Comparison of ENCODE assay signal across 9 cellular contexts in the genomic region with DNA sequence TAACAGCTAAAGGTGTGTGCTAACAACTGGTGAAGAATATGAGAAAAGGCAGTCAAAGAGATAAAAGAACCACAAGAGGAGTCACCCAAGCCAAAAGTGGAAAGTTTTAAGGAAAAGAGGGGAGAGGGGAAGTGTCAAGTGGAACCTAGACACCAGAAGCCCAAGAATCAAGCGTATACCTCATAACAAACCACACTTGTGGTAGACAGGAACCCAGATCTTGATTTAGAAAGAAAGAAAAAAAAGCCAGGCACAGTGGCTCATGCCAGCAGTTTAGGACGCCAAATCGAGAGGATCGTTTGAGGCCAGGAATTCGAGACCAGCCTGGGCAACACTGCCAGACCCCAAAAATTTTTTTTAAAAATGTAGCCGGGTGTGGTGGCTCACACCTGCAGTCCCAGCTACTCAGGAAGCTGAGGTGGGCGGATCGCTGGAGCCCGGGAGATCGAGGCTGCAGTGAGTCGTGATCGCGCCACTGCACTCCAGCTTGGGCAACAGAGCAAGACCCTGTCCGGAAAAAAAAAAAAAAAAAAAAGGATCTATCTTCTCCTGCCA. TPM values are rescaled to one million over a fixed set of nuclear protein-coding genes. Genes with fewer than 3 reads are reported as not detected.
DNase-seq lines count a peak whose midpoint lies in the region; ATAC-seq, FAIRE-seq and TF ChIP-seq lines count a peak whose summit lies in the region.
"Had no signal": no experiment of that assay in that cellular context is flagged by ENCODE, and none has a peak within 500 bp of the region (broad histone marks: within the 10 kb centered on the region; RNA-seq: fewer than 3 reads in every experiment).

No MANE protein-coding gene starts in this region.

- peaks cover 32% of the 10 kb centered on the region for H3K4me1 Mint-ChIP-seq in dendritic cell treated with granulocyte-macrophage colony-stimulating factor and Interleukin-4, amounts not matched to agents 40 ng/mL and 50 ng/mL, for 4 days (ENCODE audit: low read depth)
- H3K4me1 Mint-ChIP-seq in neural progenitor cell: peaks cover 27% of the 10 kb centered on the region

- WGBS in small intestine, 3 donors: 29 to 36% (median 35%) methylated on average over 14 of the region's 14 CpGs

- intact Hi-C loops in dendritic cell treated with granulocyte-macrophage colony-stimulating factor and Interleukin-4, amounts not matched to agents 40 ng/mL and 50 ng/mL, for 4 days (cut with micrococcal nuclease): loop anchor here (5.0 kb wide), 1 partner anchor 34 kb away; no protein-coding TSS in a partner anchor

- DNase-seq in GM12864 (ENCODE audit: low read depth) (no peak), NB4 (ENCODE audit: low read depth) (peak; percentile 17), neural progenitor cell (ENCODE audit: low spot score) (no peak), NCI-H1092 treated with DMSO at 0.1 percent for 48 hours (lab: John Stamatoyannopoulos, UW) (no peak), small intestine (no peak), HuH-7 (ENCODE audit: low spot score) (no peak)

- H3K27ac ChIP-seq in neural progenitor cell (no peak overlapping the region), small intestine (ENCODE audit: low read depth in 1 of 2, low read length in 1 of 2) (no peak overlapping the region)

- H3K27me3 ChIP-seq in neural progenitor cell (no peaks in the 10 kb centered on the region), small intestine (ENCODE audit: control insufficient read depth in 2 of 2, insufficient read depth in 2 of 2, low read length in 2 of 2) (no peaks in the 10 kb centered on the region)

- peak overlapping the region; percentile 86 for H3K4me3 ChIP-seq in GM12864 (ENCODE audit: low read depth, low read length)
- H3K4me3 ChIP-seq in NB4 (ENCODE audit: low read depth, low read length): peak overlapping the region; percentile 94
- peak overlapping the region; percentile 73 for H3K4me3 ChIP-seq in neural progenitor cell
- H3K4me3 ChIP-seq in small intestine (ENCODE audit: low read depth in 1 of 2, low read length in 2 of 2): peak overlapping the region in 1 of 2 donors; percentile 68

- H3K4me2 ChIP-seq in neural progenitor cell: peak overlapping the region; percentile 78

- peak overlapping the region; percentile 48 for H3K9ac ChIP-seq in neural progenitor cell

- peak overlapping the region; percentile 95 for H3K4me3 Mint-ChIP-seq in dendritic cell treated with granulocyte-macrophage colony-stimulating factor and Interleukin-4, amounts not matched to agents 40 ng/mL and 50 ng/mL, for 4 days
- peak overlapping the region; percentile 97 for H3K4me3 Mint-ChIP-seq in neural progenitor cell

- TF ChIP-seq CTCF in GM12864 (IDR thresholded peaks at IDR 0.05; ENCODE audit: low read depth, low read length, missing control alignments) (no peak), NB4 (IDR thresholded peaks at IDR 0.05; ENCODE audit: low read depth, low read length) (no peak), neural progenitor cell (IDR thresholded peaks at IDR 0.05) (no peak)

- no peak for TF ChIP-seq POLR2A in NB4 (IDR thresholded peaks at IDR 0.05; ENCODE audit: extremely low read depth, insufficient read length)

- peak overlapping the region; percentile 89 for H2AFZ ChIP-seq in neural progenitor cell (replicated peaks)

- no peak for FAIRE-seq in small intestine (lab: Jason Lieb, UNC)

- H3K79me2 ChIP-seq in neural progenitor cell (ENCODE audit: low read depth): peaks cover 56% of the 10 kb centered on the region

- H3K4me1 ChIP-seq in neural progenitor cell (peaks cover 8% of the 10 kb centered on the region), small intestine (ENCODE audit: control insufficient read depth in 2 of 2, insufficient read depth in 1 of 2, low read depth in 1 of 2, low read length in 1 of 2) (peaks cover 2 to 9% of the 10 kb centered on the region in 2 donors)

- ATAC-seq in GM21423 (IDR thresholded peaks at IDR 0.05; ENCODE audit: unreplicated experiment): no peak

- H3K36me3 Mint-ChIP-seq in dendritic cell treated with granulocyte-macrophage colony-stimulating factor and Interleukin-4, amounts not matched to agents 40 ng/mL and 50 ng/mL, for 4 days (ENCODE audit: low read depth): peaks cover 16% of the 10 kb centered on the region
- H3K36me3 Mint-ChIP-seq in neural progenitor cell: peaks cover 15% of the 10 kb centered on the region

- H3K9me3 ChIP-seq in neural progenitor cell (ENCODE audit: low read depth): no peaks in the 10 kb centered on the region
- no peaks in the 10 kb centered on the region for H3K9me3 ChIP-seq in small intestine (ENCODE audit: control insufficient read depth, low read depth)

- H3K27ac Mint-ChIP-seq in dendritic cell treated with granulocyte-macrophage colony-stimulating factor and Interleukin-4, amounts not matched to agents 40 ng/mL and 50 ng/mL, for 4 days: peak overlapping the region; percentile 94
- H3K27ac Mint-ChIP-seq in neural progenitor cell: peak overlapping the region; percentile 92

- no peaks in the 10 kb centered on the region for H4K20me1 ChIP-seq in neural progenitor cell (ENCODE audit: low read depth)

- H3F3A ChIP-seq in neural progenitor cell (ENCODE audit: low read depth): peaks cover 36% of the 10 kb centered on the region

- no peaks in the 10 kb centered on the region for H3K27me3 Mint-ChIP-seq in dendritic cell treated with granulocyte-macrophage colony-stimulating factor and Interleukin-4, amounts not matched to agents 40 ng/mL and 50 ng/mL, for 4 days
- H3K27me3 Mint-ChIP-seq in neural progenitor cell (ENCODE audit: insufficient read depth, low read depth): no peaks in the 10 kb centered on the region

- H3K9me3 Mint-ChIP-seq in dendritic cell treated with granulocyte-macrophage colony-stimulating factor and Interleukin-4, amounts not matched to agents 40 ng/mL and 50 ng/mL, for 4 days: no peaks in the 10 kb centered on the region
- H3K9me3 Mint-ChIP-seq in neural progenitor cell: no peaks in the 10 kb centered on the region

- H3K36me3 ChIP-seq in neural progenitor cell (no peaks in the 10 kb centered on the region), small intestine (ENCODE audit: control insufficient read depth in 2 of 2, insufficient read depth in 2 of 2, low read length in 2 of 2) (no peaks in the 10 kb centered on the region)

RNA-seq across cellular contexts. Expression of gene SLC25A17, which starts 0.9 kb away (rescaled TPM):
- 27.1 and 31.7 TPM in 2 replicates for total RNA-seq in neural progenitor cell (ENCODE audit: low replicate concordance)
- polyA plus RNA-seq in small intestine: 10 to 100 TPM in 1 of 3 donors, 1 to 10 TPM in 2; 8.1 to 12.6 (median 9.5) TPM

RNA-seq across cellular contexts. Expression of gene ST13, which starts 38.2 kb away (rescaled TPM):
- 213 and 310 TPM in 2 replicates for total RNA-seq in neural progenitor cell (ENCODE audit: low replicate concordance)
- 100 to 1,000 TPM in 2 of 3 donors, 10 to 100 TPM in 1; 69.6 to 143 (median 112) TPM for polyA plus RNA-seq in small intestine

RNA-seq across cellular contexts. Expression of gene XPNPEP3, which starts 38.7 kb away (rescaled TPM):
- 18.0 and 21.4 TPM in 2 replicates for total RNA-seq in neural progenitor cell (ENCODE audit: low replicate concordance)
- polyA plus RNA-seq in small intestine: 1 to 10 TPM in 2 of 3 donors, under 1 TPM in 1; 0.89 to 4.1 (median 1.1) TPM

RNA-seq across cellular contexts. Expression of gene DNAJB7, which starts 43.6 kb away (rescaled TPM):
- total RNA-seq in neural progenitor cell (ENCODE audit: low replicate concordance): not detected in 2 replicates
- under 1 TPM; 0.25 to 0.89 (median 0.54) TPM for polyA plus RNA-seq in small intestine
- total RNA-seq: RPMI7951 had no signal
